Comparison of ENCODE assay signal across 9 cellular contexts in the genomic region with DNA sequence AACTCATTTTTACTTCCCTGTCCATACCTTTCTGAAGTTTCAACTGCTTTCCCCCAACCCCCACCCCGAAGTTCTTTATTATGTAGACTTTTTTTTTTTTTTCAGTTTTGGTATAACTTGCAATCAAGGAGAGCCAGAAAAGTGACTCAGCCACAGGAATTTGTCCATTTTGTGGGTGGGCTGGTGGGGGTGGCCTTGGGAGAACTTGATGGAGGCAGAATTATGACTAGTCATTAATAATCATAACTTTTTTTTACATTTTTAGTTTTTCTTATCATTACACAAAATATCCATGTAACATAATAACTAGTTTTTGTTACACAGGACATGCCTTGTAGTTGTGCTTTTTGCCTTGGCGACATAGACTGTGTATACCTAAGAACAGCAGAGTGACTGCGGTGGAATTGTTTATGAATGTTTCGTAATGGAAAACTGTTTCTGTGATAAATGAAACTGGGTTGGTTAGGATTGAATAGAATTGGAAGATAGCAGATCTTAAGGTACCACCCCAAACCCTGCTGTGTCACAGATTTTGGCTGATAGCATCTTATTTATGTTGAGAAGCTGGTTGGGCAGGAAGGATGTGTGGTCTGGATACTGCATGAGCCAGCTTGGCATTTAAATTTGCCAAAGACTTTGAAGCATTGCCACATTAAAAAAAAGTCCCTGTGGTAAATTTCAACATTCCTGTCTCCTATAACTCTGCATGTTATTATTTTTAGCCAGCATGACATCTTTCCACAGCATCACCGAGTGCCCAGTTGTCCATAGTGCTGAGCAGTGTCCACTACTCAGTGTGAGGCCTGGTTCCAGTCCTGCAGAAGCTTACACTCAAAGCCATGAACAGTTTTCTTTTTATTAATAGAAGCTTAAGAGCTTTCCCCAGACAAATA. TPM values are rescaled to one million over a fixed set of nuclear protein-coding genes. Genes with fewer than 3 reads are reported as not detected.
A peak's percentile ranks its signal among the peaks of the same experiment; 100 is the strongest.
DNase-seq lines count a peak whose midpoint lies in the region; ATAC-seq and TF ChIP-seq lines count a peak whose summit lies in the region.
"Had no signal": no experiment of that assay in that cellular context is flagged by ENCODE, and none has a peak within 500 bp of the region (broad histone marks: within the 10 kb centered on the region; RNA-seq: fewer than 3 reads in every experiment).

No MANE protein-coding gene starts in this region.

- POLR2A ChIA-PET in AG04450 (lab: Yijun Ruan, JAX), result interaction anchor here (0.9 kb wide), 1 partner anchor 8 kb away, joined by 4 read pairs; no protein-coding TSS in a partner anchor

- no peaks in the 10 kb centered on the region for H3K27me3 ChIP-seq in AG04450 (ENCODE audit: control insufficient read depth, insufficient read depth, low read length)
- no peaks in the 10 kb centered on the region for H3K27me3 ChIP-seq in gastroesophageal sphincter

- ATAC-seq in gastroesophageal sphincter (peak; percentile 41), HG02938 (IDR thresholded peaks at IDR 0.05; ENCODE audit: unreplicated experiment) (no peak), HG03025 (IDR thresholded peaks at IDR 0.05; ENCODE audit: low FRiP score, unreplicated experiment) (no peak)
- ATAC-seq: HCT116 had no signal

- H3K27ac ChIP-seq in AG04450 (ENCODE audit: low read depth, low read length) (peak overlapping the region; percentile 62), gastroesophageal sphincter (no peak overlapping the region)

- CTCF ChIA-PET in AG04450 (lab: Charles Lee), result no interaction called here

- no peak for TF ChIP-seq POLR2A in gastroesophageal sphincter (IDR thresholded peaks at IDR 0.05)

- TF ChIP-seq EP300 in gastroesophageal sphincter (IDR thresholded peaks at IDR 0.05), result no peak

- DNase-seq in AG04450 (ENCODE audit: low read depth, low spot score) (peak; percentile 29), HS-27A (ENCODE audit: low read depth) (peak; percentile 94), NAMALWA (ENCODE audit: low spot score) (no peak), nucleus accumbens (lab: John Stamatoyannopoulos, UW) (no peak)
- DNase-seq in activated CD4-positive, alpha-beta T cell treated with anti-CD3 and anti-CD28 coated beads for 48 hours, result peak; percentile 16

- TF ChIP-seq CTCF in AG04450 (IDR thresholded peaks at IDR 0.05; ENCODE audit: low read depth, low read length) (no peak), gastroesophageal sphincter (IDR thresholded peaks at IDR 0.05) (no peak)

- no peak overlapping the region for H3K4me3 ChIP-seq in AG04450 (ENCODE audit: low read depth, low read length)
- no peak overlapping the region for H3K4me3 ChIP-seq in gastroesophageal sphincter

- H3K36me3 ChIP-seq in gastroesophageal sphincter, result no peaks in the 10 kb centered on the region

- 29 to 54% methylated on average over 4 to 5 of the region's 5 CpGs for WGBS in gastroesophageal sphincter (ENCODE audit: low coverage in 1 of 2), 2 donors

- H3K4me1 ChIP-seq in gastroesophageal sphincter, result peaks cover 0 to 19% (median 0%) of the 10 kb centered on the region in 3 donors

- H3K9me3 ChIP-seq in AG04450 (ENCODE audit: control insufficient read depth, insufficient read depth, low read length) (no peaks in the 10 kb centered on the region), gastroesophageal sphincter (no peaks in the 10 kb centered on the region)

RNA-seq across cellular contexts. Expression of a gene that starts 30.7 kb away (rescaled TPM):
- 0.21 and 0.26 TPM in 2 replicates for polyA plus RNA-seq in AG04450 (2011; rRNA removed)
- polyA minus RNA-seq in AG04450 (2011; rRNA and poly(A)+ RNA removed), result 0.22 TPM in 1 of 2 replicates, not detected in the other
- under 1 TPM in 2 of 4 donors, not detected in 2; 0.49 to 0.54 TPM for total RNA-seq in gastroesophageal sphincter

Comparison
In these comparisons a context has a peak if more than half of its experiments do, and no peak if none do; other contexts are left out.
1. DNase-seq: peak in AG04450 (single experiment), HS-27A (single experiment) and activated CD4-positive, alpha-beta T cell treated with anti-CD3 and anti-CD28 coated beads for 48 hours (single experiment); none in NAMALWA (single experiment) and nucleus accumbens (0 of 56).